ENCODE assay signal across 9 cellular contexts in genomic region chr2:142445023-142445422, GRCh38.
"Had no signal": no experiment of that assay in that cellular context is flagged by ENCODE, and none has a peak within 500 bp of the region (broad histone marks: within the 10 kb centered on the region; RNA-seq: fewer than 3 reads in every experiment).

No MANE protein-coding gene starts in this region.

- H3K4me3 ChIP-seq: GM23248, GM23338, HAP-1 had no signal

- H3K36me3 ChIP-seq: HAP-1 had no signal

- H2AFZ ChIP-seq: GM23248, GM23338 had no signal

- DNase-seq: GM23248, GOT3, H7, H9, HCEC 1CT, HFFc6 had no signal

- H3K9me3 ChIP-seq: HAP-1 had no signal

- H3K9ac ChIP-seq: GM23248 had no signal

- ATAC-seq: GM23338, HCT116 had no signal

- H3K27ac ChIP-seq: GM23248 had no signal

- H3K4me1 ChIP-seq: HAP-1 had no signal

- H3K4me2 ChIP-seq: GM23338 had no signal
